ENCODE assay signal across 1 cellular context in the genomic region with DNA sequence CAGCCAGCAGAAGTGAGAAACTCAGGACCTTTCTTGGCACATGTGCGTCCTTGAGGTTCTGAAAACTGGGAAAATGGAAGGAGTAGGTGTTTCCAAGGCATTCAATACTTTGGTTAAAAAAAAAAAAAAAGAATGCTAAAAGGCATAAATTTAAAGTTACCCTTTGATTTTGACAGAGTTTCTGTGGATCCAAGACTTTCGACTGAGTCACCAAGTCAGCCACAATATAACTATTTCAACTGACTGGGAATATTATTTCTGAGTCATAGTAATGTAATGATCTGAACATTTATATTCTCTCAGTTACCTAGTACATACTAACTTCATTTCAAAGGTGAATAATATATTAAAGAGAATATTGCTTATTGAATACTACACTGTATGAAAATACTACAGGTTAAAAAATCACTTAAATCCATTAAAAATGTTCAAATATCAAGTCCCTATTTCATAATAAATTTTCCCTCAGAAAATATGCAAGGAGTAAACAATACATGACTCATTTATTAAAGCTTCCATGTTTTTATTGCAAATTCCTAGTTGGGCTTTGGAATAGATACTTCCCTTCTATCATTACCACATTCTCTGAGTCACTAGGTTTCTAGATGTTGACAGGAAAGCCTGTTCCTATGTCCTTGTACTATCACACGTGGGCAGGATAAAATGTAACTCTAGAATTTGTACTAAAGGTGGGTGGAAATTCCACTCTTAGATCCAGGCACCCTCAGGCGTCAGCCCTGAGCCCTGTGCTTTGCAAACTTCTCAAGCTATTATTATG.
TF ChIP-seq lines count a peak whose summit lies in the region.

No MANE protein-coding gene starts in this region.

TF ChIP-seq in HepG2, 621 proteins besides CTCF, POLR2A, EP300 and RAD21:
- no peak for TF ChIP-seq MTERF4 (CRISPR knock-in tag; IDR thresholded peaks at IDR 0.05)
- no peak for TF ChIP-seq MIXL1 (CRISPR knock-in tag; IDR thresholded peaks at IDR 0.05)
- no peak for TF ChIP-seq ATF6 (CRISPR knock-in tag; conservative IDR thresholded peaks at IDR 0.05)
- TF ChIP-seq, protein P1, sequence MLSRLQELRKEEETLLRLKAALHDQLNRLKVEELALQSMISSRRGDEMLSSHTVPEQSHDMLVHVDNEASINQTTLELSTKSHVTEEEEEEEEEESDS (CRISPR knock-in tag; IDR thresholded peaks at IDR 0.05; ENCODE audit: borderline replicate concordance), result no peak
- TF ChIP-seq RARG (CRISPR knock-in tag; IDR thresholded peaks at IDR 0.05; ENCODE audit: low read depth), result no peak
- no peak for TF ChIP-seq GFI1 (CRISPR knock-in tag; IDR thresholded peaks at IDR 0.05; ENCODE audit: borderline replicate concordance)
- TF ChIP-seq SIX4 (CRISPR knock-in tag; IDR thresholded peaks at IDR 0.05), result no peak
- TF ChIP-seq PHF20 (CRISPR knock-in tag; IDR thresholded peaks at IDR 0.05), result no peak
- TF ChIP-seq ZNF207 (IDR thresholded peaks at IDR 0.05; ENCODE audit: borderline replicate concordance), result no peak
- TF ChIP-seq CCAR2 (optimal IDR thresholded peaks at IDR 0.05; ENCODE audit: low read depth, low read length), result no peak
- TF ChIP-seq SCMH1 (CRISPR knock-in tag; IDR thresholded peaks at IDR 0.05; ENCODE audit: borderline replicate concordance), result no peak
- TF ChIP-seq MAFG (CRISPR knock-in tag; IDR thresholded peaks at IDR 0.05), result no peak
TF ChIP-seq in HepG2: peak in this region for 0.
